In genomic region chr7:158244430-158244829, GRCh38 we compare ENCODE assay signal across 3 cellular contexts.
TF ChIP-seq lines count a peak whose summit lies in the region.

No MANE protein-coding gene starts in this region.

TF ChIP-seq in GM12878, 131 proteins besides CTCF, POLR2A, EP300 and RAD21:
- TF ChIP-seq STAT1 (conservative IDR thresholded peaks at IDR 0.05), result no peak
- peak; percentile 65 for TF ChIP-seq BCL3 (IDR thresholded peaks at IDR 0.05; ENCODE audit: borderline replicate concordance, insufficient read depth, low read depth, low read length, poor library complexity, severe bottlenecking)

TF ChIP-seq in H1, 55 proteins besides CTCF, POLR2A, EP300 and RAD21:
- no peak for TF ChIP-seq KDM4A (IDR thresholded peaks at IDR 0.05; ENCODE audit: low read depth, low read length, severe bottlenecking)
- no peak for TF ChIP-seq TAF7 (optimal IDR thresholded peaks at IDR 0.05; ENCODE audit: borderline replicate concordance, low read depth, low read length)
- TF ChIP-seq SRF (IDR thresholded peaks at IDR 0.05; ENCODE audit: low read depth, low read length), result no peak
- no peak for TF ChIP-seq MAX (IDR thresholded peaks at IDR 0.05)
- no peak for TF ChIP-seq E2F6 (IDR thresholded peaks at IDR 0.05)
- TF ChIP-seq RFX5 (IDR thresholded peaks at IDR 0.05; ENCODE audit: borderline replicate concordance, low read depth, low read length), result no peak
- no peak for TF ChIP-seq KDM5A (IDR thresholded peaks at IDR 0.05; ENCODE audit: low read length)
- TF ChIP-seq CBX5 (IDR thresholded peaks at IDR 0.05; ENCODE audit: low read depth, low read length), result no peak
- TF ChIP-seq ZNF274 (IDR thresholded peaks at IDR 0.05; ENCODE audit: borderline replicate concordance, extremely low read depth, low read length), result no peak
- no peak for TF ChIP-seq NANOG (IDR thresholded peaks at IDR 0.05; ENCODE audit: insufficient read depth, low read depth, low read length, poor library complexity, severe bottlenecking)
- no peak for TF ChIP-seq CHD1 (IDR thresholded peaks at IDR 0.05; ENCODE audit: low read depth, low read length)
- no peak for TF ChIP-seq SIX5 (IDR thresholded peaks at IDR 0.05; ENCODE audit: low read depth, low read length)
- TF ChIP-seq NRF1 (IDR thresholded peaks at IDR 0.05; ENCODE audit: low read depth, low read length), result no peak
- TF ChIP-seq ASH2L (IDR thresholded peaks at IDR 0.05; ENCODE audit: low read length), result no peak
- TF ChIP-seq RBBP5 (IDR thresholded peaks at IDR 0.05; ENCODE audit: borderline replicate concordance, low read depth, low read length), result no peak

TF ChIP-seq in GM23338, 12 proteins besides CTCF, POLR2A, EP300 and RAD21:
- no peak for TF ChIP-seq CREB1 (CRISPR knock-in tag; IDR thresholded peaks at IDR 0.05; ENCODE audit: low read depth)
- no peak for TF ChIP-seq REST (IDR thresholded peaks at IDR 0.05; ENCODE audit: unreplicated experiment)
- TF ChIP-seq NANOG (IDR thresholded peaks at IDR 0.05; ENCODE audit: borderline replicate concordance), result no peak
- no peak for TF ChIP-seq ETS1 (IDR thresholded peaks at IDR 0.05)
- no peak for TF ChIP-seq JUNB (IDR thresholded peaks at IDR 0.05; ENCODE audit: unreplicated experiment)
- TF ChIP-seq ZNF331 (CRISPR knock-in tag; IDR thresholded peaks at IDR 0.05; ENCODE audit: low read depth), result no peak
- no peak for TF ChIP-seq STAT1 (IDR thresholded peaks at IDR 0.05; ENCODE audit: unreplicated experiment)
- TF ChIP-seq ZNF114 (CRISPR knock-in tag; IDR thresholded peaks at IDR 0.05), result no peak
- TF ChIP-seq EZH2phosphoT487 (IDR thresholded peaks at IDR 0.05; ENCODE audit: unreplicated experiment), result no peak
TF ChIP-seq in GM23338: peak in this region for 0.
